ENCODE assay signal across 1 cellular context in genomic region chr6:317452-318144, GRCh38.
TF ChIP-seq lines count a peak whose summit lies in the region.

No MANE protein-coding gene starts in this region.

TF ChIP-seq in GM12878, 131 proteins besides CTCF, POLR2A, EP300 and RAD21 (continued from another document and continues in another):
- no peak for TF ChIP-seq ZBTB11 (CRISPR knock-in tag; IDR thresholded peaks at IDR 0.05)
- TF ChIP-seq ETV6 (conservative IDR thresholded peaks at IDR 0.05 in 1 of 2, IDR thresholded peaks at IDR 0.05 in 1 of 2; ENCODE audit: borderline replicate concordance in 1 of 2, low read depth in 1 of 2) = no peak
- TF ChIP-seq JUND (IDR thresholded peaks at IDR 0.05; ENCODE audit: low read depth, low read length) = no peak
- TF ChIP-seq CHD4 (IDR thresholded peaks at IDR 0.05) = no peak
- TF ChIP-seq HDAC2 (IDR thresholded peaks at IDR 0.05) = no peak
- no peak for TF ChIP-seq SREBF1 (IDR thresholded peaks at IDR 0.05; ENCODE audit: low read length)
- TF ChIP-seq ZBED1 (IDR thresholded peaks at IDR 0.05; ENCODE audit: borderline replicate concordance) = no peak
- TF ChIP-seq ZNF622 (IDR thresholded peaks at IDR 0.05) = no peak
- TF ChIP-seq BCL11A (IDR thresholded peaks at IDR 0.05; ENCODE audit: low read depth, low read length) = peak; percentile 100
- TF ChIP-seq, protein P1, sequence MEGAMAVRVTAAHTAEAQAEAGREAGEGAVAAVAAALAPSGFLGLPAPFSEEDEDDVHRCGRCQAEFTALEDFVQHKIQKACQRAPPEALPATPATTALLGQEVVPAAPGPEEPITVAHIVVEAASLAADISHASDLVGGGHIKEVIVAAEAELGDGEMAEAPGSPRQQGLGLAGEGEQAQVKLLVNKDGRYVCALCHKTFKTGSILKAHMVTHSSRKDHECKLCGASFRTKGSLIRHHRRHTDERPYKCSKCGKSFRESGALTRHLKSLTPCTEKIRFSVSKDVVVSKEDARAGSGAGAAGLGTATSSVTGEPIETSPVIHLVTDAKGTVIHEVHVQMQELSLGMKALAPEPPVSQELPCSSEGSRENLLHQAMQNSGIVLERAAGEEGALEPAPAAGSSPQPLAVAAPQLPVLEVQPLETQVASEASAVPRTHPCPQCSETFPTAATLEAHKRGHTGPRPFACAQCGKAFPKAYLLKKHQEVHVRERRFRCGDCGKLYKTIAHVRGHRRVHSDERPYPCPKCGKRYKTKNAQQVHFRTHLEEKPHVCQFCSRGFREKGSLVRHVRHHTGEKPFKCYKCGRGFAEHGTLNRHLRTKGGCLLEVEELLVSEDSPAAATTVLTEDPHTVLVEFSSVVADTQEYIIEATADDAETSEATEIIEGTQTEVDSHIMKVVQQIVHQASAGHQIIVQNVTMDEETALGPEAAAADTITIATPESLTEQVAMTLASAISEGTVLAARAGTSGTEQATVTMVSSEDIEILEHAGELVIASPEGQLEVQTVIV (IDR thresholded peaks at IDR 0.05; ENCODE audit: borderline replicate concordance, partially characterized antibody) = no peak
- peak; percentile 87 for TF ChIP-seq MXI1 (IDR thresholded peaks at IDR 0.05; ENCODE audit: low read depth, low read length)
- TF ChIP-seq, protein P2, sequence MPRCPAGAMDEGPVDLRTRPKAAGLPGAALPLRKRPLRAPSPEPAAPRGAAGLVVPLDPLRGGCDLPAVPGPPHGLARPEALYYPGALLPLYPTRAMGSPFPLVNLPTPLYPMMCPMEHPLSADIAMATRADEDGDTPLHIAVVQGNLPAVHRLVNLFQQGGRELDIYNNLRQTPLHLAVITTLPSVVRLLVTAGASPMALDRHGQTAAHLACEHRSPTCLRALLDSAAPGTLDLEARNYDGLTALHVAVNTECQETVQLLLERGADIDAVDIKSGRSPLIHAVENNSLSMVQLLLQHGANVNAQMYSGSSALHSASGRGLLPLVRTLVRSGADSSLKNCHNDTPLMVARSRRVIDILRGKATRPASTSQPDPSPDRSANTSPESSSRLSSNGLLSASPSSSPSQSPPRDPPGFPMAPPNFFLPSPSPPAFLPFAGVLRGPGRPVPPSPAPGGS (IDR thresholded peaks at IDR 0.05; ENCODE audit: borderline replicate concordance, insufficient read depth, low read depth, low read length, poor library complexity, severe bottlenecking) = no peak
- TF ChIP-seq ZBTB4 (CRISPR knock-in tag; IDR thresholded peaks at IDR 0.05) = no peak
- no peak for TF ChIP-seq RBBP5 (conservative IDR thresholded peaks at IDR 0.05)
- peak; percentile 90 for TF ChIP-seq CHD2 (IDR thresholded peaks at IDR 0.05; ENCODE audit: borderline replicate concordance, low read depth, low read length)
- TF ChIP-seq, protein P3, sequence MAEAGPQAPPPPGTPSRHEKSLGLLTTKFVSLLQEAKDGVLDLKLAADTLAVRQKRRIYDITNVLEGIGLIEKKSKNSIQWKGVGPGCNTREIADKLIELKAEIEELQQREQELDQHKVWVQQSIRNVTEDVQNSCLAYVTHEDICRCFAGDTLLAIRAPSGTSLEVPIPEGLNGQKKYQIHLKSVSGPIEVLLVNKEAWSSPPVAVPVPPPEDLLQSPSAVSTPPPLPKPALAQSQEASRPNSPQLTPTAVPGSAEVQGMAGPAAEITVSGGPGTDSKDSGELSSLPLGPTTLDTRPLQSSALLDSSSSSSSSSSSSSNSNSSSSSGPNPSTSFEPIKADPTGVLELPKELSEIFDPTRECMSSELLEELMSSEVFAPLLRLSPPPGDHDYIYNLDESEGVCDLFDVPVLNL (IDR thresholded peaks at IDR 0.05; ENCODE audit: low read depth, low read length) = no peak
- TF ChIP-seq RUNX3 (IDR thresholded peaks at IDR 0.05; ENCODE audit: low read length) = no peak
- peak; percentile 54; the same call in 1 of the 2 replicates for TF ChIP-seq NKRF (conservative IDR thresholded peaks at IDR 0.05)
- peak; percentile 60; the same call in 1 of the 2 replicates for TF ChIP-seq STAT3 (IDR thresholded peaks at IDR 0.05; ENCODE audit: low read depth, low read length)
- TF ChIP-seq, protein P4, sequence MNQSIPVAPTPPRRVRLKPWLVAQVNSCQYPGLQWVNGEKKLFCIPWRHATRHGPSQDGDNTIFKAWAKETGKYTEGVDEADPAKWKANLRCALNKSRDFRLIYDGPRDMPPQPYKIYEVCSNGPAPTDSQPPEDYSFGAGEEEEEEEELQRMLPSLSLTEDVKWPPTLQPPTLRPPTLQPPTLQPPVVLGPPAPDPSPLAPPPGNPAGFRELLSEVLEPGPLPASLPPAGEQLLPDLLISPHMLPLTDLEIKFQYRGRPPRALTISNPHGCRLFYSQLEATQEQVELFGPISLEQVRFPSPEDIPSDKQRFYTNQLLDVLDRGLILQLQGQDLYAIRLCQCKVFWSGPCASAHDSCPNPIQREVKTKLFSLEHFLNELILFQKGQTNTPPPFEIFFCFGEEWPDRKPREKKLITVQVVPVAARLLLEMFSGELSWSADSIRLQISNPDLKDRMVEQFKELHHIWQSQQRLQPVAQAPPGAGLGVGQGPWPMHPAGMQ (IDR thresholded peaks at IDR 0.05; ENCODE audit: borderline replicate concordance) = peak; percentile 45; the same call in 1 of the 2 replicates
- TF ChIP-seq BCLAF1 (IDR thresholded peaks at IDR 0.05) = no peak
- peak; percentile 56 for TF ChIP-seq SP1 (IDR thresholded peaks at IDR 0.05; ENCODE audit: low read depth, low read length)
- TF ChIP-seq SMAD1 (IDR thresholded peaks at IDR 0.05; ENCODE audit: low read depth, partially characterized antibody) = peak; percentile 90
- no peak for TF ChIP-seq TARDBP (IDR thresholded peaks at IDR 0.05; ENCODE audit: borderline replicate concordance)
- no peak for TF ChIP-seq CBFB (IDR thresholded peaks at IDR 0.05; ENCODE audit: low read depth)
- no peak for TF ChIP-seq BRCA1 (IDR thresholded peaks at IDR 0.05; ENCODE audit: low read depth, low read length)
- TF ChIP-seq MLLT1 (IDR thresholded peaks at IDR 0.05) = peak; percentile 81
- TF ChIP-seq ATF7 (IDR thresholded peaks at IDR 0.05; ENCODE audit: low read depth) = peak; percentile 96
- TF ChIP-seq SREBF2 (IDR thresholded peaks at IDR 0.05; ENCODE audit: low read length) = no peak
- TF ChIP-seq PBX3 (IDR thresholded peaks at IDR 0.05; ENCODE audit: insufficient replicate concordance, low read depth, low read length) = peak; percentile 70
- TF ChIP-seq, protein P5, sequence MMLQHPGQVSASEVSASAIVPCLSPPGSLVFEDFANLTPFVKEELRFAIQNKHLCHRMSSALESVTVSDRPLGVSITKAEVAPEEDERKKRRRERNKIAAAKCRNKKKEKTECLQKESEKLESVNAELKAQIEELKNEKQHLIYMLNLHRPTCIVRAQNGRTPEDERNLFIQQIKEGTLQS (IDR thresholded peaks at IDR 0.05; ENCODE audit: borderline replicate concordance, extremely low read depth, low read depth, low read length) = no peak
- TF ChIP-seq SPI1 (IDR thresholded peaks at IDR 0.05; ENCODE audit: borderline replicate concordance, insufficient read depth, low read depth, low read length) = peak; percentile 90
- TF ChIP-seq GATAD2B (conservative IDR thresholded peaks at IDR 0.05; ENCODE audit: low read depth) = peak; percentile 98
- TF ChIP-seq NFXL1 (IDR thresholded peaks at IDR 0.05; ENCODE audit: borderline replicate concordance) = no peak
- TF ChIP-seq PAX8 (IDR thresholded peaks at IDR 0.05) = no peak
- peak; percentile 93 to 95 for TF ChIP-seq BHLHE40 (IDR thresholded peaks at IDR 0.05; ENCODE audit: borderline replicate concordance in 1 of 2, low read depth in 2 of 2, low read length in 1 of 2)
- no peak for TF ChIP-seq PML (IDR thresholded peaks at IDR 0.05; ENCODE audit: low read length)
- TF ChIP-seq POLR2AphosphoS2 (IDR thresholded peaks at IDR 0.05; ENCODE audit: low read depth, low read length) = 0 out of 2 replicates have a peak, but pooled peaks have one; percentile 58
